20 cellular contexts compared by ENCODE assay signal in genomic region chr2:10073706-10074105, GRCh38. TPM values are rescaled to one million over a fixed set of nuclear protein-coding genes. Genes with fewer than 3 reads are reported as not detected.
A peak's percentile ranks its signal among the peaks of the same experiment; 100 is the strongest.
DNase-seq lines count a peak whose midpoint lies in the region; ATAC-seq and TF ChIP-seq lines count a peak whose summit lies in the region.
"Had no signal": no experiment of that assay in that cellular context is flagged by ENCODE, and none has a peak within 500 bp of the region (broad histone marks: within the 10 kb centered on the region; RNA-seq: fewer than 3 reads in every experiment).

No MANE protein-coding gene starts in this region.

- H3K9me3 Mint-ChIP-seq in activated naive CD8-positive, alpha-beta T cell treated with anti-CD3 and anti-CD28 coated beads, Interleukin-2, amount 10 ng/mL, durations not matched to agents 7 days and 5 days = no peaks in the 10 kb centered on the region
- H3K9me3 Mint-ChIP-seq in activated naive CD8-positive, alpha-beta T cell treated with anti-CD3 and anti-CD28 coated beads for 36 hours = no peaks in the 10 kb centered on the region
- H3K9me3 Mint-ChIP-seq in CD14-positive monocyte = peaks cover 0 to 11% (median 3%) of the 10 kb centered on the region in 7 donors
- H3K9me3 Mint-ChIP-seq: CD4-positive, alpha-beta memory T cell had no signal

- H3K4me3 ChIP-seq in Panc1 (ENCODE audit: low read depth in 2 of 2, low read length in 2 of 2) (no peak overlapping the region), spleen (no peak overlapping the region)
- H3K4me3 ChIP-seq: HAP-1, PC-9 had no signal

- no peak for TF ChIP-seq POLR2A in spleen (IDR thresholded peaks at IDR 0.05)

- WGBS in spleen, 5 donors = 51 to 68% (median 60%) methylated on average over 8 of the region's 8 CpGs

- H3K9me3 ChIP-seq in Panc1 (ENCODE audit: control insufficient read depth, insufficient read depth, low read depth, low read length) = no peaks in the 10 kb centered on the region
- no peaks in the 10 kb centered on the region for H3K9me3 ChIP-seq in spleen
- H3K9me3 ChIP-seq: HAP-1 had no signal

- no peaks in the 10 kb centered on the region for H3K36me3 ChIP-seq in Panc1 (ENCODE audit: control insufficient read depth, insufficient read depth, low read length)
- H3K36me3 ChIP-seq in spleen = no peaks in the 10 kb centered on the region
- H3K36me3 ChIP-seq: HAP-1 had no signal

- no peak for DNase-seq in activated naive CD8-positive, alpha-beta T cell treated with anti-CD3 and anti-CD28 coated beads, Interleukin-2, amount 10 ng/mL, durations not matched to agents 7 days and 5 days
- DNase-seq in activated naive CD8-positive, alpha-beta T cell treated with anti-CD3 and anti-CD28 coated beads for 36 hours = no peak
- DNase-seq in Panc1 (ENCODE audit: low read depth, low spot score) (no peak), iPS-NIHi7 (ENCODE audit: extremely low spot score) (peak; percentile 17), spleen (peak; percentile 63), HuH-7.5 (ENCODE audit: low spot score) (no peak), T-helper 2 cell (no peak), CD14-positive monocyte (ENCODE audit: low spot score) (no peak)
- DNase-seq: CD4-positive, alpha-beta memory T cell; DMS153; GF-D8; IMR-90; NCI-H1092 treated with DMSO at 0.1 percent for 48 hours; NCI-H146; NCI-H2029 treated with DMSO at 0.1 percent for 48 hours; NCI-H748 treated with DMSO at 0.1 percent for 48 hours; PC-9 had no signal

- H3K27ac ChIP-seq in Panc1 (ENCODE audit: low read length) (peak overlapping the region; percentile 15; the same call in 1 of the 2 replicates), spleen (no peak overlapping the region)
- H3K27ac ChIP-seq: HL-60, PC-9 had no signal

- POLR2A ChIA-PET in activated naive CD8-positive, alpha-beta T cell treated with anti-CD3 and anti-CD28 coated beads, Interleukin-2, amount 10 ng/mL, durations not matched to agents 7 days and 5 days (lab: Charles Lee) = interaction anchor here (1.0 to 4.0 kb wide), 3 partner anchors 18 to 1056 kb away, joined by 3 to 11 read pairs (median 5); no protein-coding TSS in a partner anchor
- POLR2A ChIA-PET in Panc1 (lab: Charles Lee) = no interaction called here

- no peak overlapping the region for H3K27ac Mint-ChIP-seq in activated naive CD8-positive, alpha-beta T cell treated with anti-CD3 and anti-CD28 coated beads, Interleukin-2, amount 10 ng/mL, durations not matched to agents 7 days and 5 days
- H3K27ac Mint-ChIP-seq in activated naive CD8-positive, alpha-beta T cell treated with anti-CD3 and anti-CD28 coated beads for 36 hours = no peak overlapping the region
- no peak overlapping the region for H3K27ac Mint-ChIP-seq in CD14-positive monocyte
- H3K27ac Mint-ChIP-seq: CD4-positive, alpha-beta memory T cell had no signal

- no peak overlapping the region for H3K4me3 Mint-ChIP-seq in activated naive CD8-positive, alpha-beta T cell treated with anti-CD3 and anti-CD28 coated beads, Interleukin-2, amount 10 ng/mL, durations not matched to agents 7 days and 5 days
- no peak overlapping the region for H3K4me3 Mint-ChIP-seq in activated naive CD8-positive, alpha-beta T cell treated with anti-CD3 and anti-CD28 coated beads for 36 hours
- H3K4me3 Mint-ChIP-seq in CD14-positive monocyte = peak overlapping the region in 1 of 2 donors; percentile 71
- H3K4me3 Mint-ChIP-seq: CD4-positive, alpha-beta memory T cell had no signal

- peaks cover 10% of the 10 kb centered on the region for H3K4me1 Mint-ChIP-seq in activated naive CD8-positive, alpha-beta T cell treated with anti-CD3 and anti-CD28 coated beads, Interleukin-2, amount 10 ng/mL, durations not matched to agents 7 days and 5 days
- peaks cover 3% of the 10 kb centered on the region for H3K4me1 Mint-ChIP-seq in activated naive CD8-positive, alpha-beta T cell treated with anti-CD3 and anti-CD28 coated beads for 36 hours
- H3K4me1 Mint-ChIP-seq in CD14-positive monocyte = peaks cover 3% of the 10 kb centered on the region

- in situ Hi-C loops in Panc1 (cut with HindIII; ENCODE audit: low pct_unique_long_range_greater_than_20kb, low sequenced_read_pairs) = no loop called here

- H3K4me1 ChIP-seq in Panc1 (ENCODE audit: control insufficient read depth, insufficient read depth, low read length) (peaks cover 35% of the 10 kb centered on the region), spleen (peaks cover 0 to 15% (median 7%) of the 10 kb centered on the region in 6 donors)
- H3K4me1 ChIP-seq: HAP-1 had no signal

- ATAC-seq in activated naive CD8-positive, alpha-beta T cell treated with anti-CD3 and anti-CD28 coated beads, Interleukin-2, amount 10 ng/mL, durations not matched to agents 7 days and 5 days (ENCODE audit: low read depth) = peak; percentile 24
- ATAC-seq in Panc1 = peak; percentile 38; the same call in 1 of the 2 replicates

- no peak for TF ChIP-seq CTCF in Panc1 (IDR thresholded peaks at IDR 0.05)
- TF ChIP-seq CTCF in spleen (IDR thresholded peaks at IDR 0.05 in 8 of 11, conservative IDR thresholded peaks at IDR 0.05 in 3 of 11) = no peak
- TF ChIP-seq CTCF in CD14-positive monocyte (IDR thresholded peaks at IDR 0.05) = no peak

- no TSS peak for BruUV-seq in Panc1 (replicated peaks; lab: Mats Ljungman, UMichigan)

- CTCF ChIA-PET in Panc1 (lab: Charles Lee) = interaction anchor here (0.7 to 3.7 kb wide), 6 partner anchors 21 to 362 kb away, joined by 3 to 97 read pairs (median 8); no protein-coding TSS in a partner anchor

- peaks cover 70% of the 10 kb centered on the region for H3K27me3 Mint-ChIP-seq in activated naive CD8-positive, alpha-beta T cell treated with anti-CD3 and anti-CD28 coated beads, Interleukin-2, amount 10 ng/mL, durations not matched to agents 7 days and 5 days
- H3K27me3 Mint-ChIP-seq in activated naive CD8-positive, alpha-beta T cell treated with anti-CD3 and anti-CD28 coated beads for 36 hours = peaks cover 68% of the 10 kb centered on the region
- peaks cover 55 to 66% (median 66%) of the 10 kb centered on the region in 3 donors for H3K27me3 Mint-ChIP-seq in CD14-positive monocyte (ENCODE audit: low read depth in 3 of 3)

- H3K27me3 ChIP-seq in Panc1 (ENCODE audit: control insufficient read depth, insufficient read depth, low read length) = no peaks in the 10 kb centered on the region
- peaks cover 0 to 61% (median 12%) of the 10 kb centered on the region in 7 donors for H3K27me3 ChIP-seq in spleen (replicated peaks in 1 of 7)

- H3K36me3 Mint-ChIP-seq in activated naive CD8-positive, alpha-beta T cell treated with anti-CD3 and anti-CD28 coated beads, Interleukin-2, amount 10 ng/mL, durations not matched to agents 7 days and 5 days = no peaks in the 10 kb centered on the region
- no peaks in the 10 kb centered on the region for H3K36me3 Mint-ChIP-seq in activated naive CD8-positive, alpha-beta T cell treated with anti-CD3 and anti-CD28 coated beads for 36 hours
- H3K36me3 Mint-ChIP-seq in CD14-positive monocyte = peaks cover 0 to 7% of the 10 kb centered on the region in 2 donors
- H3K36me3 Mint-ChIP-seq: CD4-positive, alpha-beta memory T cell had no signal

- intact Hi-C loops in Panc1 (cut with micrococcal nuclease; ENCODE audit: unreplicated experiment) = loop anchor here (2.0 to 10.0 kb wide), 3 partner anchors 23 to 361 kb away; partner anchors contain the start of gene RRM2
- intact Hi-C loops in spleen (cut with DNase I; ENCODE audit: low total_unique reads) = loop anchor here (5.0 to 10.0 kb wide), 2 partner anchors 364 to 591 kb away; no protein-coding TSS in a partner anchor
- intact Hi-C loops in CD14-positive monocyte (cut with micrococcal nuclease) = loop anchor here in 1 of 2 donors (2.0 to 5.0 kb wide), 2 partner anchors 361 to 599 kb away; no protein-coding TSS in a partner anchor

RNA-seq across cellular contexts. Expression of gene CYS1, which starts 6.5 kb away (rescaled TPM):
- total RNA-seq in activated naive CD8-positive, alpha-beta T cell treated with anti-CD3 and anti-CD28 coated beads, Interleukin-2, amount 10 ng/mL, durations not matched to agents 7 days and 5 days = under 1 TPM; 0.11 to 0.14 TPM
- not detected for total RNA-seq in activated naive CD8-positive, alpha-beta T cell treated with anti-CD3 and anti-CD28 coated beads for 36 hours
- total RNA-seq in Panc1 (2021; ENCODE audit: unreplicated experiment) = 20.4 TPM
- 28.5 TPM for polyA plus RNA-seq in Panc1 (2012; ENCODE audit: insufficient read length)
- 1 to 10 TPM in 6 of 7 donors, under 1 TPM in 1; 0.97 to 2.9 (median 1.7) TPM for total RNA-seq in spleen
- polyA plus RNA-seq in spleen = under 1 TPM; 0.38 to 0.56 (median 0.43) TPM
- polyA plus RNA-seq in CD14-positive monocyte = not detected
- total RNA-seq: CD4-positive, alpha-beta memory T cell; MCF 10A had no signal
- polyA plus RNA-seq: CD4-positive, alpha-beta memory T cell had no signal

RNA-seq across cellular contexts. Expression of gene KLF11, which starts 30.4 kb away (rescaled TPM):
- total RNA-seq in activated naive CD8-positive, alpha-beta T cell treated with anti-CD3 and anti-CD28 coated beads, Interleukin-2, amount 10 ng/mL, durations not matched to agents 7 days and 5 days = 1 to 10 TPM; 6.8 to 7.1 TPM
- total RNA-seq in activated naive CD8-positive, alpha-beta T cell treated with anti-CD3 and anti-CD28 coated beads for 36 hours = 1 to 10 TPM; 3.7 to 3.9 TPM
- total RNA-seq in Panc1 (2021; ENCODE audit: unreplicated experiment) (23.7 TPM), spleen (10 to 100 TPM; 18.3 to 46.1 (median 33.5) TPM)
- 14.0 TPM for polyA plus RNA-seq in Panc1 (2012; ENCODE audit: insufficient read length)
- polyA plus RNA-seq in spleen (10 to 100 TPM in 1 of 3 donors, 1 to 10 TPM in 2; 5.4 to 13.3 (median 8.0) TPM), CD14-positive monocyte (10 to 100 TPM; 21.0 to 25.3 TPM)

RNA-seq across cellular contexts. Expression of gene RRM2, which starts 48.8 kb away (rescaled TPM):
- total RNA-seq in activated naive CD8-positive, alpha-beta T cell treated with anti-CD3 and anti-CD28 coated beads, Interleukin-2, amount 10 ng/mL, durations not matched to agents 7 days and 5 days = 100 to 1,000 TPM; 320 to 355 TPM
- total RNA-seq in activated naive CD8-positive, alpha-beta T cell treated with anti-CD3 and anti-CD28 coated beads for 36 hours = 100 to 1,000 TPM; 414 to 424 TPM
- total RNA-seq in Panc1 (2021; ENCODE audit: unreplicated experiment) (294 TPM), spleen (10 to 100 TPM in 5 of 7 donors, 1 to 10 TPM in 2; 6.3 to 39.2 (median 14.3) TPM)
- polyA plus RNA-seq in Panc1 (2012; ENCODE audit: insufficient read length) = 119 TPM
- polyA plus RNA-seq in spleen (10 to 100 TPM in 2 of 3 donors, 1 to 10 TPM in 1; 2.3 to 15.6 (median 12.4) TPM), CD14-positive monocyte (not detected)

Comparison
In these comparisons a context has a peak if more than half of its experiments do, and no peak if none do; other contexts are left out.
1. DNase-seq: peak in iPS-NIHi7 (single experiment) and spleen (single experiment); none in activated naive CD8-positive, alpha-beta T cell treated with anti-CD3 and anti-CD28 coated beads, Interleukin-2, amount 10 ng/mL, durations not matched to agents 7 days and 5 days (single experiment), activated naive CD8-positive, alpha-beta T cell treated with anti-CD3 and anti-CD28 coated beads for 36 hours (single experiment), Panc1 (single experiment), HuH-7.5 (single experiment), T-helper 2 cell (0 of 5) and CD14-positive monocyte (single experiment).